8 cellular contexts compared by ENCODE assay signal in the genomic region with DNA sequence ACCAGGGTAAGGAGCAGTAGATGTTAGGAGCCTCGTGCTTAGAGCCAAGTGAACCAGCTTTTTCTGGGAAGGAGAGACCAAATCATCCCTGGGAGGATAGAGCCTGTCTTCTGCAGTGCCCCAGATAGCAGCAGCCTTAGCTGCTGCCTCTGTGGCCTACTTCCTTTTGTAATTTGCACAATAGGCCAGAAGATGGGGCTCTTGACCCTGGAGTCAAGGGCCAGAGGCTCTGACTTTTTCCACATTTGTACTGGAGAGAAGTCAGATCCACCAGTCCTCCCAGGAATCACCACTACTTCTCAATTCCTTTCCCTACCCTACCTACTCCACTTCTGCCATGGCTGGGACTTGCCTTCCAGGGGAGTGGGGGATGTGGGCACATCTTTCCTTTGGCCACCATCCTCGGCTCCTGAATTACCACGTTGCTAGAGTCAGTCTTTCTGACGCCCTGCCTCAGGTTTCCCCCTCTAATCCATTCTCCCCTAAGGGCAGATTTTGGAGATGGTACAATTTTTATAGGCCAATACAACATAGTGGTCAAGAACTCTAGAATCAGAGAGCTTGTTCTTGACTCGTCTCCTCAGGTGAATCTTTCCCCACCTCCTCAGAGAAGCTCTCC. TPM values are rescaled to one million over a fixed set of nuclear protein-coding genes. Genes with fewer than 3 reads are reported as not detected.
A peak's percentile ranks its signal among the peaks of the same experiment; 100 is the strongest.
DNase-seq lines count a peak whose midpoint lies in the region; ATAC-seq and TF ChIP-seq lines count a peak whose summit lies in the region.

No MANE protein-coding gene starts in this region.

- ATAC-seq in HG02852 (IDR thresholded peaks at IDR 0.05; ENCODE audit: unreplicated experiment) = no peak

- H3K79me2 ChIP-seq in KMS-11 (ENCODE audit: insufficient read depth, low read depth) (no peaks in the 10 kb centered on the region), OCI-LY7 (ENCODE audit: insufficient read depth, low read depth, low read length) (no peaks in the 10 kb centered on the region)

- H4K20me1 ChIP-seq in KMS-11 (ENCODE audit: insufficient read depth) (no peaks in the 10 kb centered on the region), OCI-LY7 (ENCODE audit: insufficient read depth, low read length) (no peaks in the 10 kb centered on the region)

- TF ChIP-seq CTCF in KMS-11 (conservative IDR thresholded peaks at IDR 0.05; ENCODE audit: low read depth, low read length) = peak; percentile 72
- TF ChIP-seq CTCF in OCI-LY7 (conservative IDR thresholded peaks at IDR 0.05; ENCODE audit: low read length) = peak; percentile 80
- TF ChIP-seq CTCF in cardiac muscle cell (IDR thresholded peaks at IDR 0.05; ENCODE audit: low read depth, low read length) = peak; percentile 71

- intact Hi-C loops in OCI-LY7 (cut with micrococcal nuclease; ENCODE audit: unreplicated experiment) = loop anchor here (1.0 to 2.0 kb wide), 5 partner anchors 111 to 453 kb away; a partner anchor contains a TSS

- no peaks in the 10 kb centered on the region for H3K27me3 ChIP-seq in KMS-11 (ENCODE audit: insufficient read depth, low read depth)
- H3K27me3 ChIP-seq in cardiac muscle cell = no peaks in the 10 kb centered on the region

- H3K36me3 ChIP-seq in KMS-11 (ENCODE audit: insufficient read depth) (no peaks in the 10 kb centered on the region), OCI-LY7 (ENCODE audit: insufficient read depth, low read length) (no peaks in the 10 kb centered on the region), cardiac muscle cell (no peaks in the 10 kb centered on the region)

- CTCF ChIA-PET in OCI-LY7 (lab: Charles Lee; ENCODE audit: unreplicated experiment) = interaction anchor here (0.5 to 1.3 kb wide), 2 partner anchors 111 to 454 kb away, joined by 3 to 10 read pairs; no protein-coding TSS in a partner anchor

- peak; percentile 65 for DNase-seq in Daoy (ENCODE audit: low read depth)
- peak; percentile 64 for DNase-seq in OCI-LY7 (ENCODE audit: low spot score)
- DNase-seq in activated naive CD8-positive, alpha-beta T cell treated with anti-CD3 and anti-CD28 coated beads, Interleukin-2, amount 50 U/mL, for 16 hours (ENCODE audit: low read depth, low spot score) = peak; percentile 8
- peak; percentile 84 to 85 for DNase-seq in cardiac muscle cell (ENCODE audit: low read depth in 1 of 2, low spot score in 1 of 2)
- peak; percentile 58 for DNase-seq in renal cortical epithelial cell (ENCODE audit: low read depth)
- no peak for DNase-seq in ureter (ENCODE audit: low spot score)

- H3K27ac ChIP-seq in KMS-11 (no peak overlapping the region), OCI-LY7 (ENCODE audit: low read depth, low read length, poor library complexity, severe bottlenecking) (no peak overlapping the region), cardiac muscle cell (no peak overlapping the region)

- H3K4me2 ChIP-seq in KMS-11 = no peak overlapping the region
- H3K4me2 ChIP-seq in OCI-LY7 (ENCODE audit: low read length) = no peak overlapping the region

- H3K4me3 ChIP-seq in KMS-11 (IDR thresholded peaks at IDR 0.05; ENCODE audit: insufficient read depth, low read depth, low read length) (no peak overlapping the region), OCI-LY7 (ENCODE audit: low read depth, low read length, poor library complexity, severe bottlenecking) (no peak overlapping the region), cardiac muscle cell (no peak overlapping the region)

- H2AFZ ChIP-seq in KMS-11 (ENCODE audit: low read depth) = no peak overlapping the region
- H2AFZ ChIP-seq in OCI-LY7 (ENCODE audit: low read length) = no peak overlapping the region

- no peak overlapping the region for H3K9ac ChIP-seq in KMS-11

- no peaks in the 10 kb centered on the region for H3K9me3 ChIP-seq in OCI-LY7 (ENCODE audit: low read length)
- H3K9me3 ChIP-seq in cardiac muscle cell (ENCODE audit: low read depth) = no peaks in the 10 kb centered on the region

- BruUV-seq in OCI-LY7 (replicated peaks; lab: Mats Ljungman, UMichigan) = no TSS peak

- H3K4me1 ChIP-seq in KMS-11 (ENCODE audit: low read depth, poor library complexity, severe bottlenecking) = peaks cover 13% of the 10 kb centered on the region
- H3K4me1 ChIP-seq in OCI-LY7 (ENCODE audit: insufficient read depth, low read length, poor library complexity, severe bottlenecking) = peaks cover 6% of the 10 kb centered on the region
- H3K4me1 ChIP-seq in cardiac muscle cell (ENCODE audit: low read depth) = peaks cover 14% of the 10 kb centered on the region

- no peaks in the 10 kb centered on the region for H3K9me2 ChIP-seq in OCI-LY7 (ENCODE audit: insufficient read depth, low read length)

- POLR2A ChIA-PET in OCI-LY7 (lab: Charles Lee) = interaction anchor here (0.6 to 1.3 kb wide), 2 partner anchors 20 to 29 kb away, joined by 3 read pairs; no protein-coding TSS in a partner anchor

RNA-seq across cellular contexts. Expression of a gene that starts 3.3 kb away (rescaled TPM):
- 2.3 and 16.6 TPM in 2 replicates for total RNA-seq in Daoy (2014; rRNA removed; shearing (Covaris generic))
- 0.21 and 1.0 TPM in 2 replicates for total RNA-seq in OCI-LY7 (2014; rRNA removed; shearing (Covaris generic))
- 6.7 and 9.8 TPM in 2 replicates for total RNA-seq in OCI-LY7 (2022)
- 3.5 and 4.9 TPM in 2 replicates for total RNA-seq in cardiac muscle cell
- polyA plus RNA-seq in cardiac muscle cell = 1.9 and 9.8 TPM in 2 replicates
- 1.0 and 2.1 TPM in 2 replicates for total RNA-seq in renal cortical epithelial cell
- total RNA-seq in ureter = 3.0 TPM

RNA-seq across cellular contexts. Expression of a gene that starts 30.2 kb away (rescaled TPM):
- 4.3 and 14.0 TPM in 2 replicates for total RNA-seq in Daoy (2014; rRNA removed; shearing (Covaris generic))
- total RNA-seq in OCI-LY7 (2014; rRNA removed; shearing (Covaris generic)) = 0.41 and 1.4 TPM in 2 replicates
- 4.8 and 5.5 TPM in 2 replicates for total RNA-seq in OCI-LY7 (2022)
- 5.4 and 8.0 TPM in 2 replicates for total RNA-seq in cardiac muscle cell
- 4.3 and 5.2 TPM in 2 replicates for polyA plus RNA-seq in cardiac muscle cell
- 41.6 and 93.3 TPM in 2 replicates for total RNA-seq in renal cortical epithelial cell
- total RNA-seq in ureter = 9.9 TPM
